13 cellular contexts compared by ENCODE assay signal in genomic region chr16:78385406-78385805, GRCh38.
DNase-seq lines count a peak whose midpoint lies in the region; ATAC-seq and TF ChIP-seq lines count a peak whose summit lies in the region.
"Had no signal": no experiment of that assay in that cellular context is flagged by ENCODE, and none has a peak within 500 bp of the region (broad histone marks: within the 10 kb centered on the region; RNA-seq: fewer than 3 reads in every experiment).

No MANE protein-coding gene starts in this region.

- no peak overlapping the region for H3K27ac ChIP-seq in heart left ventricle
- H3K27ac ChIP-seq in right atrium auricular region, result no peak overlapping the region
- H3K27ac ChIP-seq: 22Rv1, BLaER1 had no signal

- intact Hi-C loops in heart left ventricle (cut with DNase I), result loop anchor here in 1 of 10 donors (10.0 kb wide), 1 partner anchor 51 kb away; no protein-coding TSS in a partner anchor

- TF ChIP-seq CTCF in heart left ventricle (IDR thresholded peaks at IDR 0.05), result no peak
- no peak for TF ChIP-seq CTCF in right atrium auricular region (IDR thresholded peaks at IDR 0.05)

- no peak overlapping the region for H3K4me3 ChIP-seq in heart left ventricle
- H3K4me3 ChIP-seq in right atrium auricular region, result no peak overlapping the region
- H3K4me3 ChIP-seq: BLaER1 had no signal

- WGBS in heart left ventricle, 4 donors, result 56 to 66% (median 64%) methylated on average over 5 of the region's 5 CpGs

- peak in 3 of 4 donors; percentile 25 to 45 (median 28) for ATAC-seq in heart left ventricle
- peak; percentile 74 for ATAC-seq in left lobe of liver
- no peak for ATAC-seq in HG03521 (IDR thresholded peaks at IDR 0.05; ENCODE audit: unreplicated experiment)

- H3K36me3 ChIP-seq in heart left ventricle (no peaks in the 10 kb centered on the region), right atrium auricular region (no peaks in the 10 kb centered on the region)
- H3K36me3 ChIP-seq: BLaER1 had no signal

- H3K27me3 ChIP-seq in heart left ventricle (no peaks in the 10 kb centered on the region), right atrium auricular region (no peaks in the 10 kb centered on the region)
- H3K27me3 ChIP-seq: BLaER1 had no signal

- no peaks in the 10 kb centered on the region for H3K9me3 ChIP-seq in heart left ventricle
- H3K9me3 ChIP-seq in right atrium auricular region, result no peaks in the 10 kb centered on the region
- H3K9me3 ChIP-seq: BLaER1, Caco-2 had no signal

- H3K4me1 ChIP-seq in heart left ventricle (peaks cover 0 to 24% (median 8%) of the 10 kb centered on the region in 12 donors), right atrium auricular region (peaks cover 0 to 10% of the 10 kb centered on the region in 2 donors)
- H3K4me1 ChIP-seq: BLaER1, Caco-2 had no signal

- DNase-seq in DMS79 treated with DMSO at 0.1 percent for 48 hours (lab: John Stamatoyannopoulos, UW), result peak; percentile 16
- no peak for DNase-seq in DMS79 (lab: John Stamatoyannopoulos, UW)
- DNase-seq in heart left ventricle, result no peak
- no peak for DNase-seq in right atrium auricular region (ENCODE audit: low spot score)
- DNase-seq in left lobe of liver (ENCODE audit: low spot score), result no peak
- DNase-seq in NCI-H1436 treated with DMSO at 0.1 percent for 48 hours (lab: John Stamatoyannopoulos, UW), result no peak
- DNase-seq: Caco-2; CD8-positive, alpha-beta memory T cell; HCEC 1CT; HFFc6 had no signal

- no peak for TF ChIP-seq POLR2A in heart left ventricle (IDR thresholded peaks at IDR 0.05)
